In genomic region chr2:241560181-241560882, GRCh38 we compare ENCODE assay signal across 10 cellular contexts. TPM values are rescaled to one million over a fixed set of nuclear protein-coding genes. Genes with fewer than 3 reads are reported as not detected.
DNase-seq lines count a peak whose midpoint lies in the region; ATAC-seq and TF ChIP-seq lines count a peak whose summit lies in the region.
"Had no signal": no experiment of that assay in that cellular context is flagged by ENCODE, and none has a peak within 500 bp of the region (broad histone marks: within the 10 kb centered on the region; RNA-seq: fewer than 3 reads in every experiment).

No MANE protein-coding gene starts in this region.

- H3K9me3 Mint-ChIP-seq in activated CD8-positive, alpha-beta T cell treated with anti-CD3 and anti-CD28 coated beads, Interleukin-2, amount 10 ng/mL, durations not matched to agents 7 days and 5 days (ENCODE audit: insufficient read depth): no peaks in the 10 kb centered on the region

- peak overlapping the region; percentile 28 for H3K4me3 Mint-ChIP-seq in activated CD8-positive, alpha-beta T cell treated with anti-CD3 and anti-CD28 coated beads, Interleukin-2, amount 10 ng/mL, durations not matched to agents 7 days and 5 days

- WGBS in sigmoid colon, 2 donors: 68 to 72% methylated on average over 18 of the region's 18 CpGs

- peaks cover 26% of the 10 kb centered on the region for H3K27me3 Mint-ChIP-seq in activated CD8-positive, alpha-beta T cell treated with anti-CD3 and anti-CD28 coated beads, Interleukin-2, amount 10 ng/mL, durations not matched to agents 7 days and 5 days (ENCODE audit: low read depth)

- H3K4me1 ChIP-seq in sigmoid colon: peaks cover 0 to 68% (median 64%) of the 10 kb centered on the region in 4 donors

- intact Hi-C loops in sigmoid colon (cut with DNase I): loop anchor here (5.0 kb wide), 2 partner anchors 77 to 203 kb away; partner anchors contain the start of genes ATG4B, FARP2 and THAP4

- peaks cover 4% of the 10 kb centered on the region for H3K36me3 Mint-ChIP-seq in activated CD8-positive, alpha-beta T cell treated with anti-CD3 and anti-CD28 coated beads, Interleukin-2, amount 10 ng/mL, durations not matched to agents 7 days and 5 days (ENCODE audit: low read depth)

- H3K9me3 ChIP-seq in sigmoid colon: peaks cover 0 to 4% (median 0%) of the 10 kb centered on the region in 4 donors

- H3K36me3 ChIP-seq in H7 (replicated peaks; ENCODE audit: control insufficient read depth, insufficient read depth, low read length) (no peaks in the 10 kb centered on the region; the same call in 1 of the 2 replicates), sigmoid colon (peaks cover 0 to 8% (median 0%) of the 10 kb centered on the region in 4 donors)

- POLR2A ChIA-PET in activated CD8-positive, alpha-beta T cell treated with anti-CD3 and anti-CD28 coated beads, Interleukin-2, amount 10 ng/mL, durations not matched to agents 7 days and 5 days (lab: Charles Lee): no interaction called here

- no peak for ATAC-seq in activated CD8-positive, alpha-beta T cell treated with anti-CD3 and anti-CD28 coated beads, Interleukin-2, amount 10 ng/mL, durations not matched to agents 7 days and 5 days
- no peak for ATAC-seq in GM18873 (IDR thresholded peaks at IDR 0.05; ENCODE audit: low FRiP score, unreplicated experiment)

- no peak overlapping the region for H3K27ac Mint-ChIP-seq in activated CD8-positive, alpha-beta T cell treated with anti-CD3 and anti-CD28 coated beads, Interleukin-2, amount 10 ng/mL, durations not matched to agents 7 days and 5 days

- H3K27me3 ChIP-seq in H7 (ENCODE audit: control insufficient read depth, insufficient read depth, low read length) (no peaks in the 10 kb centered on the region), sigmoid colon (no peaks in the 10 kb centered on the region)

- TF ChIP-seq CTCF in foreskin fibroblast (IDR thresholded peaks at IDR 0.05; ENCODE audit: low read depth, low read length) (no peak), sigmoid colon (IDR thresholded peaks at IDR 0.05) (no peak)

- peaks cover 11% of the 10 kb centered on the region for H3K4me1 Mint-ChIP-seq in activated CD8-positive, alpha-beta T cell treated with anti-CD3 and anti-CD28 coated beads, Interleukin-2, amount 10 ng/mL, durations not matched to agents 7 days and 5 days (ENCODE audit: low read depth)

- H3K4me3 ChIP-seq in H7 (ENCODE audit: insufficient read depth, low read depth, low read length): peak overlapping the region; percentile 74; the same call in 1 of the 2 replicates
- H3K4me3 ChIP-seq in foreskin fibroblast (ENCODE audit: low read depth in 1 of 2, low read length in 2 of 2): peak overlapping the region; percentile 55 to 60
- peak overlapping the region; percentile 57 to 87 (median 70) for H3K4me3 ChIP-seq in sigmoid colon

- peak overlapping the region; percentile 80 to 94 (median 90) for H3K27ac ChIP-seq in sigmoid colon

- TF ChIP-seq POLR2A in sigmoid colon (IDR thresholded peaks at IDR 0.05): no peak

- peak; percentile 54 for DNase-seq in H7
- no peak for DNase-seq in activated CD8-positive, alpha-beta T cell treated with anti-CD3 and anti-CD28 coated beads, Interleukin-2, amount 10 ng/mL, durations not matched to agents 7 days and 5 days
- DNase-seq in foreskin fibroblast: no peak
- no peak for DNase-seq in sigmoid colon
- DNase-seq in midbrain (lab: John Stamatoyannopoulos, UW): no peak
- DNase-seq in occipital lobe (lab: John Stamatoyannopoulos, UW): no peak
- no peak for DNase-seq in A172 (ENCODE audit: low spot score)
- DNase-seq: activated CD4-positive, alpha-beta T cell treated with anti-CD3 and anti-CD28 coated beads for 1 hour; stimulated activated CD4-positive, alpha-beta T cell treated with anti-CD3 and anti-CD28 coated beads, Interleukin-12 subunit alpha, Interleukin-12 subunit beta, amount 100 ng/mL, for 4 hours had no signal

- TF ChIP-seq EP300 in sigmoid colon (IDR thresholded peaks at IDR 0.05): no peak

- CTCF ChIA-PET in activated CD8-positive, alpha-beta T cell treated with anti-CD3 and anti-CD28 coated beads, Interleukin-2, amount 10 ng/mL, durations not matched to agents 7 days and 5 days (lab: Charles Lee): no interaction called here

RNA-seq across cellular contexts. Expression of gene BOK, which starts 1.8 kb away (rescaled TPM):
- 59.5 and 61.6 TPM in 2 replicates for total RNA-seq in H7 (2014; rRNA removed; shearing (Covaris generic))
- total RNA-seq in activated CD8-positive, alpha-beta T cell treated with anti-CD3 and anti-CD28 coated beads, Interleukin-2, amount 10 ng/mL, durations not matched to agents 7 days and 5 days: not detected
- total RNA-seq in sigmoid colon (100 to 1,000 TPM in 1 of 4 donors, 10 to 100 TPM in 3; 46.6 to 112 (median 81.0) TPM), occipital lobe (22.8 TPM)
- 10 to 100 TPM in 1 of 3 donors, 1 to 10 TPM in 2; 6.2 to 12.7 (median 8.4) TPM for polyA plus RNA-seq in sigmoid colon
- 0.07 and 0.60 TPM in 2 replicates for total RNA-seq in A172 (2014; rRNA removed; shearing (Covaris generic))

RNA-seq across cellular contexts. Expression of gene STK25, which starts 51.9 kb away (rescaled TPM):
- total RNA-seq in H7 (2014; rRNA removed; shearing (Covaris generic)): 353 and 443 TPM in 2 replicates
- 100 to 1,000 TPM; 114 to 132 TPM for total RNA-seq in activated CD8-positive, alpha-beta T cell treated with anti-CD3 and anti-CD28 coated beads, Interleukin-2, amount 10 ng/mL, durations not matched to agents 7 days and 5 days
- total RNA-seq in sigmoid colon (100 to 1,000 TPM; 125 to 266 (median 178) TPM), occipital lobe (160 TPM)
- polyA plus RNA-seq in sigmoid colon: 100 to 1,000 TPM in 1 of 3 donors, 10 to 100 TPM in 2; 77.7 to 135 (median 79.3) TPM
- 201 and 202 TPM in 2 replicates for total RNA-seq in A172 (2014; rRNA removed; shearing (Covaris generic))

Comparison
In these comparisons a context has a peak if more than half of its experiments do, and no peak if none do; other contexts are left out.
1. RNA of gene BOK, which starts 1.8 kb away (total RNA-seq): 46.6 to 112 TPM in sigmoid colon, 59.5 to 61.6 TPM in H7 and 22.8 TPM in occipital lobe (single experiment); 0.07 to 0.60 TPM in A172 and not detected in activated CD8-positive, alpha-beta T cell treated with anti-CD3 and anti-CD28 coated beads, Interleukin-2, amount 10 ng/mL, durations not matched to agents 7 days and 5 days; every median in the first group is over 10 times any median in the second.
2. Peak in every context shown above with its lines, with median percentiles within 50 percentile points of each other: H3K4me3 ChIP-seq.